12 cellular contexts compared by ENCODE assay signal in genomic region chr4:57182132-57182874, GRCh38.
DNase-seq lines count a peak whose midpoint lies in the region; ATAC-seq, FAIRE-seq and TF ChIP-seq lines count a peak whose summit lies in the region.
"Had no signal": no experiment of that assay in that cellular context is flagged by ENCODE, and none has a peak within 500 bp of the region (broad histone marks: within the 10 kb centered on the region; RNA-seq: fewer than 3 reads in every experiment).

No MANE protein-coding gene starts in this region.

- BruUV-seq in HepG2 (replicated peaks; lab: Mats Ljungman, UMichigan) = no TSS peak

- no peaks in the 10 kb centered on the region for H3K9me3 ChIP-seq in body of pancreas
- H3K9me3 ChIP-seq in HepG2 (ENCODE audit: low read length) = no peaks in the 10 kb centered on the region
- H3K9me3 ChIP-seq in left lung = no peaks in the 10 kb centered on the region

- CTCF ChIA-PET in HepG2 (lab: Yijun Ruan, JAX; ENCODE audit: low intra/inter-chr PET ratio, low total read pairs) = no interaction called here

- ATAC-seq in body of pancreas (no peak), HepG2 (no peak), GM21529 (IDR thresholded peaks at IDR 0.05; ENCODE audit: unreplicated experiment) (no peak), left lung (no peak), HG03135 (IDR thresholded peaks at IDR 0.05; ENCODE audit: unreplicated experiment) (no peak)

- H3K4me1 ChIP-seq in body of pancreas (no peaks in the 10 kb centered on the region), HepG2 (ENCODE audit: insufficient read depth, low read length) (no peaks in the 10 kb centered on the region), left lung (no peaks in the 10 kb centered on the region)

- no peak overlapping the region for H3K4me3 ChIP-seq in body of pancreas
- no peak overlapping the region for H3K4me3 ChIP-seq in HepG2 (replicated peaks in 1 of 3; ENCODE audit: insufficient read depth in 1 of 3, low read depth in 2 of 3, low read length in 3 of 3)
- H3K4me3 ChIP-seq in left lung = no peak overlapping the region

- POLR2A ChIA-PET in HepG2 (lab: Yijun Ruan, JAX) = no interaction called here

- H3K9me3 Mint-ChIP-seq in activated T-helper 1 cell treated with anti-CD3 and anti-CD28 coated beads, Interleukin-12 subunit alpha, Interleukin-12 subunit beta, Interleukin-2, Interleukin-4 antibody, amounts not matched to agents 30 ng/mL and 10 ng/mL and 1 ng/mL, durations not matched to agents 14 hours and 24 hours and 36 hours = no peaks in the 10 kb centered on the region

- H2AFZ ChIP-seq in HepG2 (ENCODE audit: low read length) = no peak overlapping the region

- TF ChIP-seq POLR2A in body of pancreas (IDR thresholded peaks at IDR 0.05) (no peak), HepG2 (IDR thresholded peaks at IDR 0.05; ENCODE audit: insufficient read depth in 1 of 2, low read depth in 2 of 2, low read length in 2 of 2) (no peak)

- in situ Hi-C loops in HepG2 (cut with HindIII; ENCODE audit: extremely low pct_ligation_motif_present, low pct_unique_long_range_greater_than_20kb) = no loop called here

- H3K27me3 Mint-ChIP-seq in activated T-helper 1 cell treated with anti-CD3 and anti-CD28 coated beads, Interleukin-12 subunit alpha, Interleukin-12 subunit beta, Interleukin-2, Interleukin-4 antibody, amounts not matched to agents 30 ng/mL and 10 ng/mL and 1 ng/mL, durations not matched to agents 14 hours and 24 hours and 36 hours (ENCODE audit: insufficient read depth) = peaks cover 1% of the 10 kb centered on the region

- H3K27ac ChIP-seq in body of pancreas (no peak overlapping the region), HepG2 (ENCODE audit: extremely low read length, insufficient read depth, low read length) (no peak overlapping the region), left lung (no peak overlapping the region)

- no peaks in the 10 kb centered on the region for H4K20me1 ChIP-seq in HepG2 (ENCODE audit: insufficient read depth, low read length)

- no peak overlapping the region for H3K4me2 ChIP-seq in HepG2 (ENCODE audit: low read depth, low read length)

- FAIRE-seq in HepG2 (lab: Jason Lieb, UNC) = no peak
- FAIRE-seq: astrocyte had no signal

- no peak overlapping the region for H3K27ac Mint-ChIP-seq in activated T-helper 1 cell treated with anti-CD3 and anti-CD28 coated beads, Interleukin-12 subunit alpha, Interleukin-12 subunit beta, Interleukin-2, Interleukin-4 antibody, amounts not matched to agents 30 ng/mL and 10 ng/mL and 1 ng/mL, durations not matched to agents 14 hours and 24 hours and 36 hours

- no peaks in the 10 kb centered on the region for H3K36me3 ChIP-seq in body of pancreas (replicated peaks in 1 of 2; ENCODE audit: insufficient read depth in 1 of 2, low read depth in 2 of 2)
- H3K36me3 ChIP-seq in HepG2 (replicated peaks in 1 of 2; ENCODE audit: control insufficient read depth in 1 of 2, insufficient read depth in 2 of 2, low read length in 2 of 2) = no peaks in the 10 kb centered on the region
- no peaks in the 10 kb centered on the region for H3K36me3 ChIP-seq in left lung

- H3K79me2 ChIP-seq in HepG2 (ENCODE audit: insufficient read depth, low read length) = no peaks in the 10 kb centered on the region

- H3K27me3 ChIP-seq in body of pancreas (no peaks in the 10 kb centered on the region), HepG2 (ENCODE audit: control insufficient read depth in 1 of 2, insufficient read depth in 2 of 2, low read length in 2 of 2) (peaks cover 1 to 19% of the 10 kb centered on the region in 2 experiments; a peak in 2 of 5 replicates), left lung (no peaks in the 10 kb centered on the region)

- H3K9ac ChIP-seq in HepG2 (ENCODE audit: insufficient read depth, low read depth, low read length) = no peak overlapping the region

- 62 to 81% methylated on average over 8 of the region's 8 CpGs for WGBS in body of pancreas, 2 donors
- 10% methylated on average over 8 of the region's 8 CpGs for WGBS in HepG2 (ENCODE audit: low lambda C conversion rate)

- H3K36me3 Mint-ChIP-seq in activated T-helper 1 cell treated with anti-CD3 and anti-CD28 coated beads, Interleukin-12 subunit alpha, Interleukin-12 subunit beta, Interleukin-2, Interleukin-4 antibody, amounts not matched to agents 30 ng/mL and 10 ng/mL and 1 ng/mL, durations not matched to agents 14 hours and 24 hours and 36 hours (ENCODE audit: low read depth) = no peaks in the 10 kb centered on the region

- peak in 13 of 14 donors; percentile 5 to 86 (median 71) for DNase-seq in C1 segment of cervical spinal cord (lab: John Stamatoyannopoulos, UW)
- peak; percentile 76 for DNase-seq in NCI-H1092 treated with DMSO at 0.1 percent for 48 hours (lab: John Stamatoyannopoulos, UW)
- peak in 3 of 4 donors; percentile 20 to 56 (median 34) for DNase-seq in body of pancreas
- DNase-seq in HepG2 (ENCODE audit: low spot score) = no peak
- no peak for DNase-seq in activated T-helper 1 cell treated with anti-CD3 and anti-CD28 coated beads, Interleukin-12 subunit alpha, Interleukin-12 subunit beta, Interleukin-2, Interleukin-4 antibody, amounts not matched to agents 30 ng/mL and 10 ng/mL and 1 ng/mL, durations not matched to agents 14 hours and 24 hours and 36 hours (ENCODE audit: low spot score)
- DNase-seq in left lung = no peak
- DNase-seq: activated T-cell treated with anti-CD3 and anti-CD28 coated beads, Interleukin-2, amount 50 U/mL, for 1 hour; NCI-H1930; trophoblast cell had no signal

- H3K4me1 Mint-ChIP-seq in activated T-helper 1 cell treated with anti-CD3 and anti-CD28 coated beads, Interleukin-12 subunit alpha, Interleukin-12 subunit beta, Interleukin-2, Interleukin-4 antibody, amounts not matched to agents 30 ng/mL and 10 ng/mL and 1 ng/mL, durations not matched to agents 14 hours and 24 hours and 36 hours (ENCODE audit: low read depth) = no peaks in the 10 kb centered on the region

- no peak for TF ChIP-seq CTCF in body of pancreas (IDR thresholded peaks at IDR 0.05)
- TF ChIP-seq CTCF in HepG2 (CRISPR knock-in tag; IDR thresholded peaks at IDR 0.05) = no peak
- TF ChIP-seq CTCF in left lung (IDR thresholded peaks at IDR 0.05) = no peak

- TF ChIP-seq RAD21 in HepG2 (CRISPR knock-in tag; IDR thresholded peaks at IDR 0.05) = no peak

- intact Hi-C loops in body of pancreas (cut with DNase I) (no loop called here), HepG2 (cut with micrococcal nuclease; ENCODE audit: unreplicated experiment) (no loop called here), left lung (cut with DNase I) (no loop called here)
- intact Hi-C loops in activated T-helper 1 cell treated with anti-CD3 and anti-CD28 coated beads, Interleukin-12 subunit alpha, Interleukin-12 subunit beta, Interleukin-2, Interleukin-4 antibody, amounts not matched to agents 30 ng/mL and 10 ng/mL and 1 ng/mL, durations not matched to agents 14 hours and 24 hours and 36 hours (cut with micrococcal nuclease) = no loop called here

- TF ChIP-seq EP300 in HepG2 (IDR thresholded peaks at IDR 0.05; ENCODE audit: low read depth in 2 of 2, low read length in 2 of 2) (no peak), HepG2 (CRISPR knock-in tag; IDR thresholded peaks at IDR 0.05; ENCODE audit: borderline replicate concordance) (no peak)

- H3K4me3 Mint-ChIP-seq in activated T-helper 1 cell treated with anti-CD3 and anti-CD28 coated beads, Interleukin-12 subunit alpha, Interleukin-12 subunit beta, Interleukin-2, Interleukin-4 antibody, amounts not matched to agents 30 ng/mL and 10 ng/mL and 1 ng/mL, durations not matched to agents 14 hours and 24 hours and 36 hours = no peak overlapping the region

TF ChIP-seq in HepG2, 621 proteins besides CTCF, POLR2A, EP300 and RAD21:
- TF ChIP-seq ZNF552 (CRISPR knock-in tag; IDR thresholded peaks at IDR 0.05; ENCODE audit: borderline replicate concordance) = no peak
- peak; percentile 48; the same call in 1 of the 2 replicates for TF ChIP-seq NFE2L2 (IDR thresholded peaks at IDR 0.05; ENCODE audit: low read length)
- no peak for TF ChIP-seq MBNL3 (CRISPR knock-in tag; conservative IDR thresholded peaks at IDR 0.05)
- TF ChIP-seq CEBPG (CRISPR knock-in tag; IDR thresholded peaks at IDR 0.05) = no peak
- TF ChIP-seq PRDM10 (CRISPR knock-in tag; IDR thresholded peaks at IDR 0.05; ENCODE audit: low read depth) = no peak

Comparison
In these comparisons a context has a peak if more than half of its experiments do, and no peak if none do; other contexts are left out.
1. DNase-seq: peak in C1 segment of cervical spinal cord (13 of 14), NCI-H1092 treated with DMSO at 0.1 percent for 48 hours (single experiment) and body of pancreas (3 of 4); none in HepG2 (single experiment), activated T-helper 1 cell treated with anti-CD3 and anti-CD28 coated beads, Interleukin-12 subunit alpha, Interleukin-12 subunit beta, Interleukin-2, Interleukin-4 antibody, amounts not matched to agents 30 ng/mL and 10 ng/mL and 1 ng/mL, durations not matched to agents 14 hours and 24 hours and 36 hours (single experiment) and left lung (0 of 2).